In genomic region chr20:58908941-58909340, GRCh38 we compare ENCODE assay signal across 1 cellular context.
TF ChIP-seq lines count a peak whose summit lies in the region.

No MANE protein-coding gene starts in this region.

TF ChIP-seq in HepG2, 621 proteins besides CTCF, POLR2A, EP300 and RAD21:
- no peak for TF ChIP-seq GPBP1L1 (CRISPR knock-in tag; IDR thresholded peaks at IDR 0.05)
- 0 out of 2 replicates have a peak, but pooled peaks have one; percentile 58 for TF ChIP-seq ZKSCAN1 (IDR thresholded peaks at IDR 0.05; ENCODE audit: low read length)
- TF ChIP-seq RBM22 (optimal IDR thresholded peaks at IDR 0.05; ENCODE audit: low read length): peak; percentile 83
- no peak for TF ChIP-seq IKZF1 (IDR thresholded peaks at IDR 0.05)
- no peak for TF ChIP-seq RORA (CRISPR knock-in tag; IDR thresholded peaks at IDR 0.05)
- TF ChIP-seq DNMT1 (CRISPR knock-in tag; IDR thresholded peaks at IDR 0.05): no peak
- TF ChIP-seq BRD4 (CRISPR knock-in tag; IDR thresholded peaks at IDR 0.05): no peak
- TF ChIP-seq ZNF782 (CRISPR knock-in tag; IDR thresholded peaks at IDR 0.05; ENCODE audit: borderline replicate concordance): no peak
- no peak for TF ChIP-seq LCORL (IDR thresholded peaks at IDR 0.05)
- no peak for TF ChIP-seq LCORL (CRISPR knock-in tag; IDR thresholded peaks at IDR 0.05)
TF ChIP-seq in HepG2: peak in this region for 2.
